In the genomic region with DNA sequence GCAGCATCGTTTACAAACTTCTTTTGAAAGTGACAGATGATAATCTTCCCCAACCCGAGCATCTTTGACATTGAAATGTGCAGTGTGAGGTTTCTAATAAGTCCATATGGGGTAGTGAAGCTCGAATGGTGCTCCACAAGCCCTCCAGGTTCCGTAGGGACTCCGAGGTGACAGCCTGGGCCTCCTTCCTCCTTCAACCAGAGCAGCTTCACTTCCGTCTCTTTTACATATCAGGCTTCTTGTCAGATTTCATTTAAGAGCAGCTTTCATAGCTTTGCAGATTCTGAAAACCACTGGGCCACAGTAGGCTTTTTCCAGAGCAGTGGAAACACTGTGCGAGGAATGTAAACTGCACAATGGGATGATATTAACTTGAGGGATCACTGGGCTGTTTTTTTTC, we compare ENCODE assay signal across 21 cellular contexts.
DNase-seq lines count a peak whose midpoint lies in the region; ATAC-seq and TF ChIP-seq lines count a peak whose summit lies in the region.
"Had no signal": no experiment of that assay in that cellular context is flagged by ENCODE, and none has a peak within 500 bp of the region (broad histone marks: within the 10 kb centered on the region; RNA-seq: fewer than 3 reads in every experiment).

No MANE protein-coding gene starts in this region.

- POLR2A ChIA-PET in activated CD4-positive, alpha-beta T cell treated with anti-CD3 and anti-CD28 coated beads, Interleukin-2, amount 10 ng/mL, durations not matched to agents 7 days and 5 days (lab: Charles Lee) = no interaction called here

- no peaks in the 10 kb centered on the region for H3F3A ChIP-seq in GM23338 (replicated peaks; ENCODE audit: low read depth)

- DNase-seq in GM23338 (ENCODE audit: low spot score) (no peak), hepatocyte (ENCODE audit: low spot score) (no peak), mucosa of descending colon (peak in 1 of 3 donors; percentile 29), H7 (no peak)
- DNase-seq in activated CD4-positive, alpha-beta T cell treated with anti-CD3 and anti-CD28 coated beads, Interleukin-2, amount 10 ng/mL, durations not matched to agents 7 days and 5 days = no peak
- DNase-seq in activated CD4-positive, alpha-beta T cell treated with anti-CD3 and anti-CD28 coated beads, Interleukin-2, amount 10 ng/mL, durations not matched to agents 24 days and 14 days = no peak
- DNase-seq: CD4-positive, CD25-positive, alpha-beta regulatory T cell; KBM-7; MG63; NCI-H1105 treated with DMSO at 0.1 percent for 48 hours; NCI-H146; NCI-H1930; NCI-H2107; NCI-H446; NCI-H524 treated with DMSO at 0.1 percent for 48 hours; NCI-H774; Peyer's patch; T-cell had no signal

- H3K4me1 Mint-ChIP-seq in GM23338 = no peaks in the 10 kb centered on the region
- no peaks in the 10 kb centered on the region for H3K4me1 Mint-ChIP-seq in activated CD4-positive, alpha-beta T cell treated with anti-CD3 and anti-CD28 coated beads, Interleukin-2, amount 10 ng/mL, durations not matched to agents 7 days and 5 days
- no peaks in the 10 kb centered on the region for H3K4me1 Mint-ChIP-seq in activated CD4-positive, alpha-beta T cell treated with anti-CD3 and anti-CD28 coated beads, Interleukin-2, amount 10 ng/mL, durations not matched to agents 24 days and 14 days
- H3K4me1 Mint-ChIP-seq: CD4-positive, CD25-positive, alpha-beta regulatory T cell; T-cell had no signal

- H3K4me2 ChIP-seq in GM23338 (no peak overlapping the region), OCI-LY3 (ENCODE audit: low read length) (peak overlapping the region; percentile 79), hepatocyte (peak overlapping the region; percentile 51)
- H3K4me2 ChIP-seq: BLaER1 had no signal

- no peaks in the 10 kb centered on the region for H3K36me3 ChIP-seq in GM23338 (ENCODE audit: insufficient read depth)
- no peaks in the 10 kb centered on the region for H3K36me3 ChIP-seq in OCI-LY3 (replicated peaks; ENCODE audit: low read depth, low read length)
- no peaks in the 10 kb centered on the region for H3K36me3 ChIP-seq in hepatocyte (replicated peaks; ENCODE audit: insufficient read depth, low read depth)
- H3K36me3 ChIP-seq in mucosa of descending colon (ENCODE audit: low read depth) = no peaks in the 10 kb centered on the region
- no peaks in the 10 kb centered on the region for H3K36me3 ChIP-seq in H7 (replicated peaks; ENCODE audit: control insufficient read depth, insufficient read depth, low read length)
- H3K36me3 ChIP-seq: BLaER1, MG63, Peyer's patch had no signal

- CTCF ChIA-PET in activated CD4-positive, alpha-beta T cell treated with anti-CD3 and anti-CD28 coated beads, Interleukin-2, amount 10 ng/mL, durations not matched to agents 7 days and 5 days (lab: Charles Lee) = interaction anchor here (0.6 kb wide), 2 partner anchors 8 to 321 kb away, joined by 3 read pairs; no protein-coding TSS in a partner anchor

- H3K27me3 ChIP-seq in GM23338 (ENCODE audit: insufficient read depth) (no peaks in the 10 kb centered on the region), OCI-LY3 (ENCODE audit: low read depth, low read length) (no peaks in the 10 kb centered on the region), hepatocyte (no peaks in the 10 kb centered on the region), H7 (ENCODE audit: control insufficient read depth, insufficient read depth, low read length) (no peaks in the 10 kb centered on the region)
- H3K27me3 ChIP-seq: BLaER1, MG63, Peyer's patch had no signal

- H2AFZ ChIP-seq in GM23338 (peak overlapping the region; percentile 11), OCI-LY3 (ENCODE audit: low read depth, low read length) (peak overlapping the region; percentile 99), hepatocyte (no peak overlapping the region)

- TF ChIP-seq CTCF in GM23338 (conservative IDR thresholded peaks at IDR 0.05; ENCODE audit: low read depth in 2 of 2) (no peak), OCI-LY3 (IDR thresholded peaks at IDR 0.05; ENCODE audit: low read depth, low read length) (no peak), hepatocyte (IDR thresholded peaks at IDR 0.05; ENCODE audit: poor library complexity) (no peak), mucosa of descending colon (IDR thresholded peaks at IDR 0.05) (no peak)

- H3K4me3 ChIP-seq in GM23338 = no peak overlapping the region
- peak overlapping the region; percentile 43 for H3K4me3 ChIP-seq in OCI-LY3 (ENCODE audit: low read length)
- H3K4me3 ChIP-seq in hepatocyte = no peak overlapping the region
- H3K4me3 ChIP-seq in mucosa of descending colon = no peak overlapping the region
- no peak overlapping the region for H3K4me3 ChIP-seq in H7 (ENCODE audit: insufficient read depth, low read depth, low read length)
- H3K4me3 ChIP-seq: BLaER1, MG63, Peyer's patch had no signal

- no peaks in the 10 kb centered on the region for H3K9me3 Mint-ChIP-seq in GM23338
- no peaks in the 10 kb centered on the region for H3K9me3 Mint-ChIP-seq in activated CD4-positive, alpha-beta T cell treated with anti-CD3 and anti-CD28 coated beads, Interleukin-2, amount 10 ng/mL, durations not matched to agents 7 days and 5 days
- no peaks in the 10 kb centered on the region for H3K9me3 Mint-ChIP-seq in activated CD4-positive, alpha-beta T cell treated with anti-CD3 and anti-CD28 coated beads, Interleukin-2, amount 10 ng/mL, durations not matched to agents 24 days and 14 days
- H3K9me3 Mint-ChIP-seq: T-cell had no signal

- no peaks in the 10 kb centered on the region for H3K4me1 ChIP-seq in GM23338 (ENCODE audit: insufficient read depth)
- peaks cover 13% of the 10 kb centered on the region for H3K4me1 ChIP-seq in OCI-LY3 (ENCODE audit: low read length)
- H3K4me1 ChIP-seq in hepatocyte (ENCODE audit: insufficient read depth) = peaks cover 7% of the 10 kb centered on the region
- H3K4me1 ChIP-seq in mucosa of descending colon (ENCODE audit: low read depth) = no peaks in the 10 kb centered on the region
- H3K4me1 ChIP-seq: BLaER1, Peyer's patch had no signal

- ATAC-seq in GM23338 (no peak), mucosa of descending colon (peak; percentile 56), HG03039 (IDR thresholded peaks at IDR 0.05; ENCODE audit: unreplicated experiment) (no peak)
- ATAC-seq: T-cell had no signal

- no peaks in the 10 kb centered on the region for H3K27me3 Mint-ChIP-seq in GM23338 (ENCODE audit: insufficient read depth, low read depth, poor library complexity)
- H3K27me3 Mint-ChIP-seq in activated CD4-positive, alpha-beta T cell treated with anti-CD3 and anti-CD28 coated beads, Interleukin-2, amount 10 ng/mL, durations not matched to agents 7 days and 5 days = peaks cover 1% of the 10 kb centered on the region
- H3K27me3 Mint-ChIP-seq in activated CD4-positive, alpha-beta T cell treated with anti-CD3 and anti-CD28 coated beads, Interleukin-2, amount 10 ng/mL, durations not matched to agents 24 days and 14 days = peaks cover 3% of the 10 kb centered on the region
- H3K27me3 Mint-ChIP-seq: CD4-positive, CD25-positive, alpha-beta regulatory T cell had no signal

- no peaks in the 10 kb centered on the region for H3K79me2 ChIP-seq in GM23338 (replicated peaks; ENCODE audit: insufficient read depth)
- H3K79me2 ChIP-seq in OCI-LY3 (ENCODE audit: low read length) = no peaks in the 10 kb centered on the region
- H3K79me2 ChIP-seq in hepatocyte = no peaks in the 10 kb centered on the region

- no peaks in the 10 kb centered on the region for H3K36me3 Mint-ChIP-seq in GM23338 (ENCODE audit: low read depth)
- no peaks in the 10 kb centered on the region for H3K36me3 Mint-ChIP-seq in activated CD4-positive, alpha-beta T cell treated with anti-CD3 and anti-CD28 coated beads, Interleukin-2, amount 10 ng/mL, durations not matched to agents 7 days and 5 days (ENCODE audit: low read depth)
- no peaks in the 10 kb centered on the region for H3K36me3 Mint-ChIP-seq in activated CD4-positive, alpha-beta T cell treated with anti-CD3 and anti-CD28 coated beads, Interleukin-2, amount 10 ng/mL, durations not matched to agents 24 days and 14 days (ENCODE audit: low read depth)
- H3K36me3 Mint-ChIP-seq: CD4-positive, CD25-positive, alpha-beta regulatory T cell; T-cell had no signal

- no peak overlapping the region for H3K4me3 Mint-ChIP-seq in GM23338
- no peak overlapping the region for H3K4me3 Mint-ChIP-seq in activated CD4-positive, alpha-beta T cell treated with anti-CD3 and anti-CD28 coated beads, Interleukin-2, amount 10 ng/mL, durations not matched to agents 7 days and 5 days
- H3K4me3 Mint-ChIP-seq in activated CD4-positive, alpha-beta T cell treated with anti-CD3 and anti-CD28 coated beads, Interleukin-2, amount 10 ng/mL, durations not matched to agents 24 days and 14 days = no peak overlapping the region
- H3K4me3 Mint-ChIP-seq: CD4-positive, CD25-positive, alpha-beta regulatory T cell; T-cell had no signal

- H3K27ac ChIP-seq in GM23338 (ENCODE audit: low read depth) (no peak overlapping the region), OCI-LY3 (ENCODE audit: low read length) (peak overlapping the region; percentile 28; the same call in 1 of the 2 replicates), hepatocyte (no peak overlapping the region)
- H3K27ac ChIP-seq: BLaER1, Peyer's patch had no signal

- WGBS in hepatocyte (ENCODE audit: low lambda C conversion rate, missing lambda C conversion rate) = 81% methylated on average over 7 of the region's 7 CpGs

- H4K20me1 ChIP-seq in GM23338 (replicated peaks; ENCODE audit: insufficient read depth) = no peaks in the 10 kb centered on the region
- H4K20me1 ChIP-seq in OCI-LY3 (ENCODE audit: insufficient read depth, low read length) = no peaks in the 10 kb centered on the region
- no peaks in the 10 kb centered on the region for H4K20me1 ChIP-seq in hepatocyte (ENCODE audit: insufficient read depth, poor library complexity, severe bottlenecking)
- H4K20me1 ChIP-seq: BLaER1 had no signal

- H3K27ac Mint-ChIP-seq in GM23338 = no peak overlapping the region
- no peak overlapping the region for H3K27ac Mint-ChIP-seq in activated CD4-positive, alpha-beta T cell treated with anti-CD3 and anti-CD28 coated beads, Interleukin-2, amount 10 ng/mL, durations not matched to agents 7 days and 5 days
- no peak overlapping the region for H3K27ac Mint-ChIP-seq in activated CD4-positive, alpha-beta T cell treated with anti-CD3 and anti-CD28 coated beads, Interleukin-2, amount 10 ng/mL, durations not matched to agents 24 days and 14 days
- H3K27ac Mint-ChIP-seq: CD4-positive, CD25-positive, alpha-beta regulatory T cell; T-cell had no signal

- H3K9me3 ChIP-seq in OCI-LY3 (ENCODE audit: insufficient read depth, low read length) = no peaks in the 10 kb centered on the region
- H3K9me3 ChIP-seq in hepatocyte (ENCODE audit: low read depth) = no peaks in the 10 kb centered on the region
- H3K9me3 ChIP-seq in mucosa of descending colon = no peaks in the 10 kb centered on the region
- H3K9me3 ChIP-seq: BLaER1, MG63, Peyer's patch had no signal

- no peaks in the 10 kb centered on the region for H3K9me2 ChIP-seq in GM23338 (ENCODE audit: insufficient read depth)
- no peaks in the 10 kb centered on the region for H3K9me2 ChIP-seq in hepatocyte (replicated peaks; ENCODE audit: insufficient read depth)

- peak overlapping the region; percentile 35; the same call in 1 of the 2 replicates for H3K9ac ChIP-seq in OCI-LY3 (ENCODE audit: low read length)
- H3K9ac ChIP-seq: BLaER1 had no signal

- intact Hi-C loops in mucosa of descending colon (cut with DNase I, micrococcal nuclease) = no loop called here
- intact Hi-C loops in activated CD4-positive, alpha-beta T cell treated with anti-CD3 and anti-CD28 coated beads, Interleukin-2, amount 10 ng/mL, durations not matched to agents 24 days and 14 days (cut with micrococcal nuclease) = no loop called here

TF ChIP-seq in GM23338, 12 proteins besides CTCF, POLR2A, EP300 and RAD21 (continues in another document):
- no peak for TF ChIP-seq POLR2AphosphoS5 (IDR thresholded peaks at IDR 0.05; ENCODE audit: low read depth)
